ENCODE assay signal across 1 cellular context in genomic region chr3:75341324-75342067, GRCh38.
TF ChIP-seq lines count a peak whose summit lies in the region.

No MANE protein-coding gene starts in this region.

TF ChIP-seq in GM12878, 131 proteins besides CTCF, POLR2A, EP300 and RAD21 (continued from another document):
- TF ChIP-seq, protein P1, sequence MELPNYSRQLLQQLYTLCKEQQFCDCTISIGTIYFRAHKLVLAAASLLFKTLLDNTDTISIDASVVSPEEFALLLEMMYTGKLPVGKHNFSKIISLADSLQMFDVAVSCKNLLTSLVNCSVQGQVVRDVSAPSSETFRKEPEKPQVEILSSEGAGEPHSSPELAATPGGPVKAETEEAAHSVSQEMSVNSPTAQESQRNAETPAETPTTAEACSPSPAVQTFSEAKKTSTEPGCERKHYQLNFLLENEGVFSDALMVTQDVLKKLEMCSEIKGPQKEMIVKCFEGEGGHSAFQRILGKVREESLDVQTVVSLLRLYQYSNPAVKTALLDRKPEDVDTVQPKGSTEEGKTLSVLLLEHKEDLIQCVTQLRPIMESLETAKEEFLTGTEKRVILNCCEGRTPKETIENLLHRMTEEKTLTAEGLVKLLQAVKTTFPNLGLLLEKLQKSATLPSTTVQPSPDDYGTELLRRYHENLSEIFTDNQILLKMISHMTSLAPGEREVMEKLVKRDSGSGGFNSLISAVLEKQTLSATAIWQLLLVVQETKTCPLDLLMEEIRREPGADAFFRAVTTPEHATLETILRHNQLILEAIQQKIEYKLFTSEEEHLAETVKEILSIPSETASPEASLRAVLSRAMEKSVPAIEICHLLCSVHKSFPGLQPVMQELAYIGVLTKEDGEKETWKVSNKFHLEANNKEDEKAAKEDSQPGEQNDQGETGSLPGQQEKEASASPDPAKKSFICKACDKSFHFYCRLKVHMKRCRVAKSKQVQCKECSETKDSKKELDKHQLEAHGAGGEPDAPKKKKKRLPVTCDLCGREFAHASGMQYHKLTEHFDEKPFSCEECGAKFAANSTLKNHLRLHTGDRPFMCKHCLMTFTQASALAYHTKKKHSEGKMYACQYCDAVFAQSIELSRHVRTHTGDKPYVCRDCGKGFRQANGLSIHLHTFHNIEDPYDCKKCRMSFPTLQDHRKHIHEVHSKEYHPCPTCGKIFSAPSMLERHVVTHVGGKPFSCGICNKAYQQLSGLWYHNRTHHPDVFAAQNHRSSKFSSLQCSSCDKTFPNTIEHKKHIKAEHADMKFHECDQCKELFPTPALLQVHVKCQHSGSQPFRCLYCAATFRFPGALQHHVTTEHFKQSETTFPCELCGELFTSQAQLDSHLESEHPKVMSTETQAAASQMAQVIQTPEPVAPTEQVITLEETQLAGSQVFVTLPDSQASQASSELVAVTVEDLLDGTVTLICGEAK (IDR thresholded peaks at IDR 0.05; ENCODE audit: borderline replicate concordance), result no peak
- no peak for TF ChIP-seq MEF2B (IDR thresholded peaks at IDR 0.05; ENCODE audit: partially characterized antibody, poor library complexity, severe bottlenecking)
TF ChIP-seq in GM12878: peak in this region for 0.
